In genomic region chr5:121963409-121963808, GRCh38 we compare ENCODE assay signal across 10 cellular contexts. TPM values are rescaled to one million over a fixed set of nuclear protein-coding genes. Genes with fewer than 3 reads are reported as not detected.
DNase-seq lines count a peak whose midpoint lies in the region; ATAC-seq, FAIRE-seq and TF ChIP-seq lines count a peak whose summit lies in the region.
"Had no signal": no experiment of that assay in that cellular context is flagged by ENCODE, and none has a peak within 500 bp of the region (broad histone marks: within the 10 kb centered on the region; RNA-seq: fewer than 3 reads in every experiment).

No MANE protein-coding gene starts in this region.

- H3K9me3 ChIP-seq in PC-3 (ENCODE audit: low read length) (no peaks in the 10 kb centered on the region), endothelial cell of umbilical vein (replicated peaks; ENCODE audit: control insufficient read depth, insufficient read depth, low read length) (no peaks in the 10 kb centered on the region)

- H3K27me3 ChIP-seq in GM23338 (ENCODE audit: insufficient read depth) (no peaks in the 10 kb centered on the region), PC-3 (ENCODE audit: low read length) (no peaks in the 10 kb centered on the region), endothelial cell of umbilical vein (ENCODE audit: control insufficient read depth in 2 of 2, insufficient read depth in 2 of 2, low read length in 2 of 2) (no peaks in the 10 kb centered on the region)

- H3F3A ChIP-seq in GM23338 (replicated peaks; ENCODE audit: low read depth) (no peaks in the 10 kb centered on the region), PC-3 (ENCODE audit: low read length, unreplicated experiment) (no peaks in the 10 kb centered on the region)

- ATAC-seq in GM23338 (no peak), PC-3 (no peak), GM21717 (IDR thresholded peaks at IDR 0.05; ENCODE audit: unreplicated experiment) (no peak)

- H3K4me1 Mint-ChIP-seq in GM23338 (peaks cover 13% of the 10 kb centered on the region), progenitor cell of endocrine pancreas (ENCODE audit: low read depth) (peaks cover 8% of the 10 kb centered on the region)

- no peak overlapping the region for H2AFZ ChIP-seq in GM23338
- H2AFZ ChIP-seq in PC-3 (ENCODE audit: low read length): no peak overlapping the region
- no peak overlapping the region for H2AFZ ChIP-seq in endothelial cell of umbilical vein (ENCODE audit: low read depth, low read length)

- peaks cover 8% of the 10 kb centered on the region for H3K27me3 Mint-ChIP-seq in GM23338 (ENCODE audit: insufficient read depth, low read depth, poor library complexity)
- H3K27me3 Mint-ChIP-seq in progenitor cell of endocrine pancreas: no peaks in the 10 kb centered on the region

- H3K79me2 ChIP-seq in GM23338 (replicated peaks; ENCODE audit: insufficient read depth): peaks cover 65% of the 10 kb centered on the region
- peaks cover 62% of the 10 kb centered on the region for H3K79me2 ChIP-seq in PC-3 (ENCODE audit: low read length)
- H3K79me2 ChIP-seq in endothelial cell of umbilical vein (ENCODE audit: control insufficient read depth, insufficient read depth, low read length): peaks cover 59% of the 10 kb centered on the region

- no peaks in the 10 kb centered on the region for H4K20me1 ChIP-seq in GM23338 (replicated peaks; ENCODE audit: insufficient read depth)
- peaks cover 13% of the 10 kb centered on the region for H4K20me1 ChIP-seq in PC-3 (ENCODE audit: low read length)
- H4K20me1 ChIP-seq in endothelial cell of umbilical vein (replicated peaks; ENCODE audit: control insufficient read depth, extremely low read depth, insufficient read depth, low read length): no peaks in the 10 kb centered on the region

- H3K4me1 ChIP-seq in GM23338 (ENCODE audit: insufficient read depth) (peaks cover 11% of the 10 kb centered on the region), PC-3 (ENCODE audit: insufficient read depth, low read length) (peaks cover 9% of the 10 kb centered on the region), endothelial cell of umbilical vein (ENCODE audit: control insufficient read depth, extremely low read depth, insufficient read depth, low read length) (peaks cover 17% of the 10 kb centered on the region)

- POLR2A ChIA-PET in PC-3 (lab: Charles Lee; ENCODE audit: unreplicated experiment): interaction anchor here (0.6 to 0.7 kb wide), 2 partner anchors 114 to 196 kb away, joined by 3 to 9 read pairs; no protein-coding TSS in a partner anchor
- POLR2A ChIA-PET in endothelial cell of umbilical vein (lab: Charles Lee): no interaction called here

- FAIRE-seq in endothelial cell of umbilical vein (lab: Jason Lieb, UNC): no peak

- H3K9me1 ChIP-seq in endothelial cell of umbilical vein (replicated peaks; ENCODE audit: control insufficient read depth, extremely low read depth, insufficient read depth, low read length): no peaks in the 10 kb centered on the region

- H3K27ac Mint-ChIP-seq in GM23338 (no peak overlapping the region), progenitor cell of endocrine pancreas (no peak overlapping the region)

- no peaks in the 10 kb centered on the region for H3K9me2 ChIP-seq in GM23338 (ENCODE audit: insufficient read depth)
- H3K9me2 ChIP-seq in PC-3 (replicated peaks; ENCODE audit: low read length): no peaks in the 10 kb centered on the region

- peak overlapping the region; percentile 92 for H3K4me2 ChIP-seq in GM23338
- peak overlapping the region; percentile 95 for H3K4me2 ChIP-seq in PC-3 (ENCODE audit: low read length)
- peak overlapping the region; percentile 97 for H3K4me2 ChIP-seq in endothelial cell of umbilical vein (ENCODE audit: insufficient read depth, low read length)

- DNase-seq in GM23338 (ENCODE audit: low spot score) (no peak), PC-3 (no peak), endothelial cell of umbilical vein (ENCODE audit: low read depth, low spot score) (no peak), progenitor cell of endocrine pancreas (ENCODE audit: low spot score, unreplicated experiment) (no peak), NCI-H2227 (lab: John Stamatoyannopoulos, UW; ENCODE audit: unreplicated experiment) (no peak), C1 segment of cervical spinal cord (lab: John Stamatoyannopoulos, UW) (no peak), mesenteric fat pad (ENCODE audit: low spot score) (no peak)
- DNase-seq: islet precursor cell, NCI-H1436 had no signal

- no peak for TF ChIP-seq POLR2A in endothelial cell of umbilical vein (IDR thresholded peaks at IDR 0.05; ENCODE audit: low read depth, low read length)

- H3K4me3 Mint-ChIP-seq in GM23338 (peak overlapping the region; percentile 96), progenitor cell of endocrine pancreas (ENCODE audit: low read depth) (peak overlapping the region; percentile 99)

- peak overlapping the region; percentile 75 for H3K4me3 ChIP-seq in GM23338
- H3K4me3 ChIP-seq in PC-3 (ENCODE audit: low read length): peak overlapping the region; percentile 82
- H3K4me3 ChIP-seq in endothelial cell of umbilical vein (replicated peaks in 1 of 3; ENCODE audit: insufficient read depth in 1 of 3, low read depth in 1 of 3, low read length in 3 of 3): peak overlapping the region in 1 of 3 experiments; percentile 95

- H3K27ac ChIP-seq in GM23338 (ENCODE audit: low read depth): no peak overlapping the region
- H3K27ac ChIP-seq in PC-3 (ENCODE audit: low read length): no peak overlapping the region
- peak overlapping the region; percentile 86 for H3K27ac ChIP-seq in endothelial cell of umbilical vein (ENCODE audit: insufficient read depth, low read depth, low read length)

- TF ChIP-seq CTCF in GM23338 (conservative IDR thresholded peaks at IDR 0.05; ENCODE audit: low read depth in 2 of 2) (no peak), PC-3 (conservative IDR thresholded peaks at IDR 0.05; ENCODE audit: low read depth, low read length) (no peak), endothelial cell of umbilical vein (IDR thresholded peaks at IDR 0.05; ENCODE audit: extremely low read depth in 1 of 2, insufficient read depth in 1 of 2, low read depth in 1 of 2, low read length in 2 of 2) (no peak), progenitor cell of endocrine pancreas (IDR thresholded peaks at IDR 0.05; ENCODE audit: unreplicated experiment) (no peak)

- H3K9ac ChIP-seq in PC-3 (ENCODE audit: low read length) (no peak overlapping the region; the same call in 1 of the 2 replicates), endothelial cell of umbilical vein (replicated peaks; ENCODE audit: extremely low read depth, insufficient read depth, low read length) (no peak overlapping the region)

- H3K9me3 Mint-ChIP-seq in GM23338: peaks cover 13% of the 10 kb centered on the region; the same call in 2 of the 3 replicates
- peaks cover 7% of the 10 kb centered on the region for H3K9me3 Mint-ChIP-seq in progenitor cell of endocrine pancreas (ENCODE audit: low read depth)

- CTCF ChIA-PET in PC-3 (lab: Charles Lee): no interaction called here
- CTCF ChIA-PET in endothelial cell of umbilical vein (lab: Charles Lee): interaction anchor here (1.4 to 3.1 kb wide), 6 partner anchors 13 to 232 kb away, joined by 4 to 57 read pairs (median 10); partner anchors contain the start of gene LOX

- H3K36me3 ChIP-seq in GM23338 (ENCODE audit: insufficient read depth) (no peaks in the 10 kb centered on the region), PC-3 (ENCODE audit: low read depth, low read length) (no peaks in the 10 kb centered on the region), endothelial cell of umbilical vein (ENCODE audit: control insufficient read depth in 2 of 2, extremely low read depth in 1 of 2, insufficient read depth in 2 of 2, low read length in 2 of 2) (no peaks in the 10 kb centered on the region)

- dilution Hi-C loops in endothelial cell of umbilical vein (cut with MboI; ENCODE audit: extremely low pct_ligation_motif_present, low sequenced_read_pairs): no loop called here

- BruUV-seq in PC-3 (replicated peaks; lab: Mats Ljungman, UMichigan) (no TSS peak), endothelial cell of umbilical vein (replicated peaks; lab: Mats Ljungman, UMichigan) (no TSS peak)

- intact Hi-C loops in PC-3 (cut with micrococcal nuclease) (no loop called here), endothelial cell of umbilical vein (cut with micrococcal nuclease) (loop anchor here (5.0 to 10.0 kb wide), 2 partner anchors 541 to 776 kb away; no protein-coding TSS in a partner anchor)

- H3K36me3 Mint-ChIP-seq in GM23338 (ENCODE audit: low read depth) (peaks cover 25% of the 10 kb centered on the region), progenitor cell of endocrine pancreas (ENCODE audit: insufficient read depth) (peaks cover 11% of the 10 kb centered on the region)

TF ChIP-seq in GM23338, 12 proteins besides CTCF, POLR2A, EP300 and RAD21:
- TF ChIP-seq CREB1 (CRISPR knock-in tag; IDR thresholded peaks at IDR 0.05; ENCODE audit: low read depth): no peak
- TF ChIP-seq EZH2 (IDR thresholded peaks at IDR 0.05; ENCODE audit: low read depth, unreplicated experiment): no peak
- no peak for TF ChIP-seq ZNF331 (CRISPR knock-in tag; IDR thresholded peaks at IDR 0.05; ENCODE audit: low read depth)
- no peak for TF ChIP-seq NANOG (IDR thresholded peaks at IDR 0.05; ENCODE audit: borderline replicate concordance)
TF ChIP-seq in GM23338: peak in this region for 0.

TF ChIP-seq in endothelial cell of umbilical vein, 7 proteins besides CTCF, POLR2A, EP300 and RAD21:
- TF ChIP-seq POLR2AphosphoS5 (IDR thresholded peaks at IDR 0.05; ENCODE audit: insufficient read depth, low read depth, low read length): no peak
- no peak for TF ChIP-seq GATA2 (IDR thresholded peaks at IDR 0.05; ENCODE audit: insufficient read depth, insufficient read length, low read depth, low read length)
- peak; percentile 31 for TF ChIP-seq JUN (IDR thresholded peaks at IDR 0.05; ENCODE audit: borderline replicate concordance, insufficient read depth, insufficient read length, low read depth)
- TF ChIP-seq EZH2 (IDR thresholded peaks at IDR 0.05; ENCODE audit: borderline replicate concordance, low read depth, low read length, severe bottlenecking): no peak
- peak; percentile 17 for TF ChIP-seq FOS (IDR thresholded peaks at IDR 0.05; ENCODE audit: borderline replicate concordance, insufficient read depth, low read length)
- no peak for TF ChIP-seq MYC (IDR thresholded peaks at IDR 0.05; ENCODE audit: low read depth, low read length)

RNA-seq across cellular contexts. Expression of gene SRFBP1, which starts 1.6 kb away (rescaled TPM):
- total RNA-seq in GM23338 (2014; rRNA removed; shearing (Covaris generic)): 28.5 and 34.5 TPM in 2 replicates
- polyA plus RNA-seq in GM23338 (2016; fragmentation: Nextera tagmentation; extraction: Ambion mirVana) (26.6 and 34.5 TPM in 2 replicates), endothelial cell of umbilical vein (0.99 and 1.4 TPM in 2 replicates)
- total RNA-seq in PC-3 (2014; rRNA removed) (11.9 and 12.2 TPM in 2 replicates), endothelial cell of umbilical vein (14.4 and 14.7 TPM in 2 replicates), progenitor cell of endocrine pancreas (13.6 and 14.4 TPM in 2 replicates), mesenteric fat pad (14.6 TPM)
- 2.8 and 2.9 TPM in 2 replicates for polyA plus RNA-seq in endothelial cell of umbilical vein (2011; cell fraction: cytosol; rRNA removed)
- polyA plus RNA-seq in endothelial cell of umbilical vein (2011; cell fraction: nucleus; rRNA removed): 3.2 and 4.5 TPM in 2 replicates
- polyA plus RNA-seq in endothelial cell of umbilical vein (2012): 7.3 and 11.6 TPM in 2 replicates
- 1.9 and 2.6 TPM in 2 replicates for polyA minus RNA-seq in endothelial cell of umbilical vein
- 6.6 TPM for polyA minus RNA-seq in endothelial cell of umbilical vein (2011; cell fraction: cytosol; rRNA and poly(A)+ RNA removed)
- 6.9 and 11.3 TPM in 2 replicates for polyA minus RNA-seq in endothelial cell of umbilical vein (2011; cell fraction: nucleus; rRNA and poly(A)+ RNA removed)
